11 cellular contexts compared by ENCODE assay signal in the genomic region with DNA sequence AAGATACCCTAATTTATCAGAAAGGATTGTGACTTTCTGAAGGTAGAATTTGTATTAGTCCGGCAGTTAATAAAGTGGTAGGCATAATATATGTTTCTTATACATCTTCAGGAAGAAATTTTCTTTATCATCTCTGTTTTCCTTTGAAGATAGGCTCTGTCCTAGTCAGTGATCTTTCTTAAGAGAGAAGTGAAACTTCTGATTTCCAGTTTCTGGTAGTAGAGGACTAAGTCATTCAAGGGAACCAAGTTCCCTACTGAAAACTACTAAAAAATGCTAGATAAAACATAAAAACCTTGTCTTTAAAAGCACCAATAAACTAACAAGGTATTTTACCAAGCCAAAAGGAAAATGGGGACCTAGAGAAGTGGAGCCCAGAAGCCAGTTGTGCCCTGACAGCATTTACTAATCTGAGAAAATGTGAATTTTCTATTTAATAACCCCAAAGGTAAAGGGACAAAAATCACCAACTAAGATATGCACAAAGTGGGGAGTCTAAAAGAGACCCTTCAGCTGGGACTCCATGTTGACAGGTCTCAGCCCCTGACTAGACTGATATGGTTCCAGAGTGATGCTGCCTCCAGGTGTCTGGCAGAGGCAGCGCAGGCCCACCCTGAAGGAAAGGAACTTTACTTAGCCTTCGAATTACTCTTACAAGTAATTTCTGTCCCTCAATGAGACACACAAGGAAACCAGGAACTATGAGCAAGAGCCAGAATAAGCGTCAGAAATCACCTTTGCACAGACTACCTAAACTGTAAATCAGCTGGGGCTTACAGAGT.
DNase-seq lines count a peak whose midpoint lies in the region; ATAC-seq and TF ChIP-seq lines count a peak whose summit lies in the region.
"Had no signal": no experiment of that assay in that cellular context is flagged by ENCODE, and none has a peak within 500 bp of the region (broad histone marks: within the 10 kb centered on the region; RNA-seq: fewer than 3 reads in every experiment).

No MANE protein-coding gene starts in this region.

- TF ChIP-seq CTCF in GM12864 (IDR thresholded peaks at IDR 0.05; ENCODE audit: low read depth, low read length, missing control alignments) (peak; percentile 49), IMR-90 (conservative IDR thresholded peaks at IDR 0.05; ENCODE audit: low read depth, low read length) (peak; percentile 25; the same call in 1 of the 2 replicates), left lung (IDR thresholded peaks at IDR 0.05) (no peak), omental fat pad (IDR thresholded peaks at IDR 0.05) (no peak)

- ATAC-seq in IMR-90 (ENCODE audit: low read depth) (no peak), memory B cell (ENCODE audit: low read depth) (peak; percentile 64), left lung (no peak), omental fat pad (ENCODE audit: low FRiP score) (no peak)
- ATAC-seq in activated CD8-positive, alpha-beta T cell treated with anti-CD3 and anti-CD28 coated beads, Interleukin-2, amount 10 ng/mL, durations not matched to agents 7 days and 5 days = peak; percentile 44
- ATAC-seq: effector memory CD8-positive, alpha-beta T cell had no signal

- H4K5ac ChIP-seq in IMR-90 (ENCODE audit: low read depth, low read length) = no peak overlapping the region

- H3K4me3 ChIP-seq in GM12864 (ENCODE audit: low read depth, low read length) (no peak overlapping the region), IMR-90 (ENCODE audit: insufficient read depth, low read depth, low read length) (no peak overlapping the region), left lung (no peak overlapping the region)
- H3K4me3 ChIP-seq: thoracic aorta had no signal

- no peaks in the 10 kb centered on the region for H3K4me1 Mint-ChIP-seq in activated CD8-positive, alpha-beta T cell treated with anti-CD3 and anti-CD28 coated beads, Interleukin-2, amount 10 ng/mL, durations not matched to agents 7 days and 5 days (ENCODE audit: low read depth)
- peaks cover 3% of the 10 kb centered on the region for H3K4me1 Mint-ChIP-seq in memory B cell
- H3K4me1 Mint-ChIP-seq: neural crest cell had no signal

- H2BK5ac ChIP-seq in IMR-90 (ENCODE audit: low read depth, low read length, poor library complexity, severe bottlenecking) = no peak overlapping the region

- H3K18ac ChIP-seq in IMR-90 (ENCODE audit: low read depth, low read length) = no peak overlapping the region

- in situ Hi-C loops in IMR-90 (cut with MboI; ENCODE audit: low sequenced_read_pairs) = no loop called here

- no peak overlapping the region for H2BK120ac ChIP-seq in IMR-90 (ENCODE audit: low read depth, low read length)

- intact Hi-C loops in IMR-90 (cut with micrococcal nuclease) = loop anchor here (2.0 kb wide), 1 partner anchor 73 kb away; a partner anchor contains a TSS
- intact Hi-C loops in left lung (cut with DNase I) = no loop called here

- no peak for TF ChIP-seq POLR2A in IMR-90 (IDR thresholded peaks at IDR 0.05; ENCODE audit: low read depth, low read length)

- H3K9me1 ChIP-seq in IMR-90 (ENCODE audit: insufficient read depth, low read length) = no peaks in the 10 kb centered on the region

- H3K4me3 Mint-ChIP-seq in activated CD8-positive, alpha-beta T cell treated with anti-CD3 and anti-CD28 coated beads, Interleukin-2, amount 10 ng/mL, durations not matched to agents 7 days and 5 days = no peak overlapping the region
- no peak overlapping the region for H3K4me3 Mint-ChIP-seq in memory B cell
- H3K4me3 Mint-ChIP-seq: activated naive CD8-positive, alpha-beta T cell; effector memory CD8-positive, alpha-beta T cell; neural crest cell had no signal

- no peak overlapping the region for H3K4ac ChIP-seq in IMR-90 (ENCODE audit: low read depth, low read length)

- no peak overlapping the region for H3K23ac ChIP-seq in IMR-90 (ENCODE audit: low read depth, low read length)

- H3K27me3 ChIP-seq in IMR-90 (ENCODE audit: control insufficient read depth, insufficient read depth, low read length) = no peaks in the 10 kb centered on the region
- H3K27me3 ChIP-seq in left lung = no peaks in the 10 kb centered on the region

- BruUV-seq in IMR-90 (replicated peaks; lab: Mats Ljungman, UMichigan) = no TSS peak

- no peak overlapping the region for H2AK9ac ChIP-seq in IMR-90 (replicated peaks; ENCODE audit: low read depth, low read length, poor library complexity)

- no peak overlapping the region for H4K8ac ChIP-seq in IMR-90 (ENCODE audit: low read depth in 2 of 2, low read length in 2 of 2)

- no peaks in the 10 kb centered on the region for H3K27me3 Mint-ChIP-seq in activated CD8-positive, alpha-beta T cell treated with anti-CD3 and anti-CD28 coated beads, Interleukin-2, amount 10 ng/mL, durations not matched to agents 7 days and 5 days (ENCODE audit: low read depth)
- no peaks in the 10 kb centered on the region for H3K27me3 Mint-ChIP-seq in memory B cell
- H3K27me3 Mint-ChIP-seq: activated naive CD8-positive, alpha-beta T cell; effector memory CD8-positive, alpha-beta T cell had no signal

- CTCF ChIA-PET in IMR-90 (lab: Yijun Ruan, JAX) = interaction anchor here (1.3 kb wide), 1 partner anchor 12 kb away, joined by 3 read pairs; no protein-coding TSS in a partner anchor
- CTCF ChIA-PET in activated CD8-positive, alpha-beta T cell treated with anti-CD3 and anti-CD28 coated beads, Interleukin-2, amount 10 ng/mL, durations not matched to agents 7 days and 5 days (lab: Charles Lee) = interaction anchor here (1.3 to 2.4 kb wide), 3 partner anchors 12 to 25 kb away, joined by 3 to 14 read pairs (median 4); no protein-coding TSS in a partner anchor

- no peak overlapping the region for H2AFZ ChIP-seq in IMR-90 (replicated peaks; ENCODE audit: low read length, poor library complexity)

- no peak overlapping the region for H3K27ac ChIP-seq in IMR-90 (ENCODE audit: insufficient read depth, low read length)
- no peak overlapping the region for H3K27ac ChIP-seq in left lung
- H3K27ac ChIP-seq: thoracic aorta had no signal

- dilution Hi-C loops in IMR-90 (cut with HindIII; ENCODE audit: low sequenced_read_pairs, unreplicated experiment) = no loop called here

- no peaks in the 10 kb centered on the region for H3K9me3 ChIP-seq in IMR-90 (ENCODE audit: control insufficient read depth, insufficient read depth, low read length)
- H3K9me3 ChIP-seq in left lung = no peaks in the 10 kb centered on the region
- H3K9me3 ChIP-seq: thoracic aorta had no signal

- POLR2A ChIA-PET in IMR-90 (lab: Charles Lee; ENCODE audit: unreplicated experiment) = no interaction called here
- POLR2A ChIA-PET in activated CD8-positive, alpha-beta T cell treated with anti-CD3 and anti-CD28 coated beads, Interleukin-2, amount 10 ng/mL, durations not matched to agents 7 days and 5 days (lab: Charles Lee) = no interaction called here

- peaks cover 33% of the 10 kb centered on the region for H3K36me3 ChIP-seq in IMR-90 (ENCODE audit: control insufficient read depth, insufficient read depth, low read length)
- peaks cover 0 to 87% of the 10 kb centered on the region in 2 donors for H3K36me3 ChIP-seq in left lung

- H2BK15ac ChIP-seq in IMR-90 (ENCODE audit: low read depth, low read length) = no peak overlapping the region

- H3K79me1 ChIP-seq in IMR-90 (ENCODE audit: low read depth in 1 of 2, low read length in 2 of 2) = peaks cover 3 to 17% of the 10 kb centered on the region in 2 experiments; a peak in 2 of 4 replicates

- DNase-seq in GM12864 (ENCODE audit: low read depth) (no peak), IMR-90 (no peak), memory B cell (ENCODE audit: low spot score in 2 of 2) (no peak), left lung (no peak), OCI-M2 (lab: John Stamatoyannopoulos, UW; ENCODE audit: unreplicated experiment) (no peak), omental fat pad (ENCODE audit: low spot score) (no peak)
- DNase-seq in activated CD8-positive, alpha-beta T cell treated with anti-CD3 and anti-CD28 coated beads, Interleukin-2, amount 10 ng/mL, durations not matched to agents 7 days and 5 days = no peak
- DNase-seq: effector memory CD8-positive, alpha-beta T cell had no signal

- no peak overlapping the region for H3K14ac ChIP-seq in IMR-90 (replicated peaks; ENCODE audit: low read depth, low read length)

- peaks cover 55% of the 10 kb centered on the region for H3K36me3 Mint-ChIP-seq in activated CD8-positive, alpha-beta T cell treated with anti-CD3 and anti-CD28 coated beads, Interleukin-2, amount 10 ng/mL, durations not matched to agents 7 days and 5 days (ENCODE audit: low read depth)
- peaks cover 28% of the 10 kb centered on the region for H3K36me3 Mint-ChIP-seq in memory B cell

- 0 out of 2 replicates have a peak, but pooled peaks have one; percentile 20 for TF ChIP-seq RAD21 in IMR-90 (IDR thresholded peaks at IDR 0.05; ENCODE audit: low read length)

- no peaks in the 10 kb centered on the region for H3K9me3 Mint-ChIP-seq in activated CD8-positive, alpha-beta T cell treated with anti-CD3 and anti-CD28 coated beads, Interleukin-2, amount 10 ng/mL, durations not matched to agents 7 days and 5 days (ENCODE audit: insufficient read depth)
- H3K9me3 Mint-ChIP-seq in memory B cell = no peaks in the 10 kb centered on the region
- H3K9me3 Mint-ChIP-seq: effector memory CD8-positive, alpha-beta T cell; neural crest cell had no signal

- H2AK5ac ChIP-seq in IMR-90 (ENCODE audit: low read depth, low read length) = no peak overlapping the region

- H4K91ac ChIP-seq in IMR-90 (ENCODE audit: insufficient read depth, low read depth, low read length) = no peak overlapping the region

- no peak overlapping the region for H3K9ac ChIP-seq in IMR-90 (ENCODE audit: low read depth, low read length)

- H3K4me2 ChIP-seq in IMR-90 (ENCODE audit: low read depth, low read length) = no peak overlapping the region

- no peaks in the 10 kb centered on the region for H4K20me1 ChIP-seq in IMR-90 (ENCODE audit: insufficient read depth, low read length)

- H2BK20ac ChIP-seq in IMR-90 (ENCODE audit: low read depth, low read length) = no peak overlapping the region

- H3K27ac Mint-ChIP-seq in activated CD8-positive, alpha-beta T cell treated with anti-CD3 and anti-CD28 coated beads, Interleukin-2, amount 10 ng/mL, durations not matched to agents 7 days and 5 days = no peak overlapping the region
- H3K27ac Mint-ChIP-seq in memory B cell = no peak overlapping the region
- H3K27ac Mint-ChIP-seq: activated naive CD8-positive, alpha-beta T cell had no signal

- WGBS in IMR-90 (ENCODE audit: extremely low coverage in 2 of 2, insufficient read length in 1 of 2), 2 experiments = 80% methylated on average over 1 of the region's 4 CpGs; no CpG with 5 or more reads in 1 of the 2 experiments

- no peak overlapping the region for H3K56ac ChIP-seq in IMR-90 (ENCODE audit: extremely low read depth, insufficient read depth, low read length)

- H3K4me1 ChIP-seq in IMR-90 (ENCODE audit: control insufficient read depth, insufficient read depth, low read length) = no peaks in the 10 kb centered on the region
- no peaks in the 10 kb centered on the region for H3K4me1 ChIP-seq in left lung

TF ChIP-seq in IMR-90, 13 proteins besides CTCF, POLR2A, EP300 and RAD21 (continues in another document):
- TF ChIP-seq RFX5 (IDR thresholded peaks at IDR 0.05; ENCODE audit: low read depth, low read length) = no peak

Comparison
In these comparisons a context has a peak if more than half of its experiments do, and no peak if none do; other contexts are left out.
1. CTCF ChIP-seq: peak in GM12864 (single experiment) and IMR-90 (single experiment); none in left lung (0 of 2) and omental fat pad (0 of 3).
2. ATAC-seq: peak in activated CD8-positive, alpha-beta T cell treated with anti-CD3 and anti-CD28 coated beads, Interleukin-2, amount 10 ng/mL, durations not matched to agents 7 days and 5 days (single experiment) and memory B cell (single experiment); none in IMR-90 (single experiment), left lung (single experiment) and omental fat pad (single experiment).